12 cellular contexts compared by ENCODE assay signal in genomic region chr22:45320326-45320976, GRCh38. TPM values are rescaled to one million over a fixed set of nuclear protein-coding genes. Genes with fewer than 3 reads are reported as not detected.
A peak's percentile ranks its signal among the peaks of the same experiment; 100 is the strongest.
DNase-seq lines count a peak whose midpoint lies in the region; ATAC-seq and TF ChIP-seq lines count a peak whose summit lies in the region.
"Had no signal": no experiment of that assay in that cellular context is flagged by ENCODE, and none has a peak within 500 bp of the region (broad histone marks: within the 10 kb centered on the region; RNA-seq: fewer than 3 reads in every experiment).

No MANE protein-coding gene starts in this region.

- peaks cover 79% of the 10 kb centered on the region for H3K4me1 Mint-ChIP-seq in activated CD8-positive, alpha-beta T cell treated with anti-CD3 and anti-CD28 coated beads, Interleukin-2, amount 10 ng/mL, durations not matched to agents 7 days and 5 days (ENCODE audit: low read depth)
- H3K4me1 Mint-ChIP-seq in stimulated activated effector memory CD8-positive, alpha-beta T cell treated with anti-CD3 and anti-CD28 coated beads, Interleukin-12 subunit alpha, Interleukin-12 subunit beta, amount 100 ng/mL, for 72 hours = peaks cover 60% of the 10 kb centered on the region

- peaks cover 41% of the 10 kb centered on the region for H3K36me3 Mint-ChIP-seq in activated CD8-positive, alpha-beta T cell treated with anti-CD3 and anti-CD28 coated beads, Interleukin-2, amount 10 ng/mL, durations not matched to agents 7 days and 5 days (ENCODE audit: low read depth)
- H3K36me3 Mint-ChIP-seq in stimulated activated effector memory CD8-positive, alpha-beta T cell treated with anti-CD3 and anti-CD28 coated beads, Interleukin-12 subunit alpha, Interleukin-12 subunit beta, amount 100 ng/mL, for 72 hours = peaks cover 56% of the 10 kb centered on the region

- peak overlapping the region; percentile 99 for H3K27ac Mint-ChIP-seq in activated CD8-positive, alpha-beta T cell treated with anti-CD3 and anti-CD28 coated beads, Interleukin-2, amount 10 ng/mL, durations not matched to agents 7 days and 5 days
- H3K27ac Mint-ChIP-seq in stimulated activated effector memory CD8-positive, alpha-beta T cell treated with anti-CD3 and anti-CD28 coated beads, Interleukin-12 subunit alpha, Interleukin-12 subunit beta, amount 100 ng/mL, for 72 hours = peak overlapping the region; percentile 98

- H3K4me3 ChIP-seq in gastroesophageal sphincter = no peak overlapping the region

- H3K4me1 ChIP-seq in gastroesophageal sphincter = peaks cover 0 to 48% (median 29%) of the 10 kb centered on the region in 3 donors

- no peaks in the 10 kb centered on the region for H3K27me3 Mint-ChIP-seq in activated CD8-positive, alpha-beta T cell treated with anti-CD3 and anti-CD28 coated beads, Interleukin-2, amount 10 ng/mL, durations not matched to agents 7 days and 5 days (ENCODE audit: low read depth)

- no peak for TF ChIP-seq EP300 in gastroesophageal sphincter (IDR thresholded peaks at IDR 0.05)

- peak overlapping the region; percentile 85 to 96 (median 86) for H3K27ac ChIP-seq in gastroesophageal sphincter

- CTCF ChIA-PET in activated CD8-positive, alpha-beta T cell treated with anti-CD3 and anti-CD28 coated beads, Interleukin-2, amount 10 ng/mL, durations not matched to agents 7 days and 5 days (lab: Charles Lee) = no interaction called here

- POLR2A ChIA-PET in activated CD8-positive, alpha-beta T cell treated with anti-CD3 and anti-CD28 coated beads, Interleukin-2, amount 10 ng/mL, durations not matched to agents 7 days and 5 days (lab: Charles Lee) = no interaction called here

- no peak overlapping the region for H3K4me3 Mint-ChIP-seq in activated CD8-positive, alpha-beta T cell treated with anti-CD3 and anti-CD28 coated beads, Interleukin-2, amount 10 ng/mL, durations not matched to agents 7 days and 5 days
- H3K4me3 Mint-ChIP-seq in stimulated activated effector memory CD8-positive, alpha-beta T cell treated with anti-CD3 and anti-CD28 coated beads, Interleukin-12 subunit alpha, Interleukin-12 subunit beta, amount 100 ng/mL, for 72 hours = peak overlapping the region; percentile 71

- TF ChIP-seq CTCF in gastroesophageal sphincter (IDR thresholded peaks at IDR 0.05) = no peak

- peaks cover 0 to 36% of the 10 kb centered on the region in 2 donors for H3K36me3 ChIP-seq in gastroesophageal sphincter

- 62 to 82% methylated on average over 7 to 8 of the region's 10 CpGs for WGBS in gastroesophageal sphincter (ENCODE audit: low coverage in 1 of 2), 2 donors

- no peak for TF ChIP-seq POLR2A in gastroesophageal sphincter (IDR thresholded peaks at IDR 0.05)

- no peaks in the 10 kb centered on the region for H3K9me3 Mint-ChIP-seq in activated CD8-positive, alpha-beta T cell treated with anti-CD3 and anti-CD28 coated beads, Interleukin-2, amount 10 ng/mL, durations not matched to agents 7 days and 5 days (ENCODE audit: insufficient read depth)
- no peaks in the 10 kb centered on the region for H3K9me3 Mint-ChIP-seq in stimulated activated effector memory CD8-positive, alpha-beta T cell treated with anti-CD3 and anti-CD28 coated beads, Interleukin-12 subunit alpha, Interleukin-12 subunit beta, amount 100 ng/mL, for 72 hours

- no peaks in the 10 kb centered on the region for H3K27me3 ChIP-seq in gastroesophageal sphincter

- DNase-seq in HCEC 1CT = peak; percentile 19
- DNase-seq in activated CD8-positive, alpha-beta T cell treated with anti-CD3 and anti-CD28 coated beads, Interleukin-2, amount 10 ng/mL, durations not matched to agents 7 days and 5 days = no peak
- no peak for DNase-seq in stimulated activated effector memory CD8-positive, alpha-beta T cell treated with anti-CD3 and anti-CD28 coated beads, Interleukin-12 subunit alpha, Interleukin-12 subunit beta, amount 100 ng/mL, for 72 hours (ENCODE audit: low spot score in 2 of 2)
- DNase-seq in kidney tubule cell (ENCODE audit: low spot score) = no peak
- DNase-seq in HuH-7.5 (ENCODE audit: low spot score) = no peak
- DNase-seq: dermis blood vessel endothelial cell, DMS79, substantia nigra had no signal

- ATAC-seq in activated CD8-positive, alpha-beta T cell treated with anti-CD3 and anti-CD28 coated beads, Interleukin-2, amount 10 ng/mL, durations not matched to agents 7 days and 5 days = no peak
- ATAC-seq in gastroesophageal sphincter = peak; percentile 20
- ATAC-seq in stimulated activated effector memory CD8-positive, alpha-beta T cell treated with anti-CD3 and anti-CD28 coated beads, Interleukin-12 subunit alpha, Interleukin-12 subunit beta, amount 100 ng/mL, for 72 hours = no peak
- no peak for ATAC-seq in HG03571 (IDR thresholded peaks at IDR 0.05; ENCODE audit: unreplicated experiment)

- no peaks in the 10 kb centered on the region for H3K9me3 ChIP-seq in gastroesophageal sphincter

RNA-seq across cellular contexts. Expression of gene FAM118A, which starts 10.7 kb away (rescaled TPM):
- 10 to 100 TPM; 50.6 to 50.7 TPM for total RNA-seq in activated CD8-positive, alpha-beta T cell treated with anti-CD3 and anti-CD28 coated beads, Interleukin-2, amount 10 ng/mL, durations not matched to agents 7 days and 5 days
- 10 to 100 TPM; 17.4 to 82.9 (median 29.6) TPM for total RNA-seq in gastroesophageal sphincter

RNA-seq across cellular contexts. Expression of gene UPK3A, which starts 35.7 kb away (rescaled TPM):
- total RNA-seq in activated CD8-positive, alpha-beta T cell treated with anti-CD3 and anti-CD28 coated beads, Interleukin-2, amount 10 ng/mL, durations not matched to agents 7 days and 5 days = not detected
- total RNA-seq in gastroesophageal sphincter = not detected
- total RNA-seq: dermis blood vessel endothelial cell; myocyte; T-helper 1 cell treated with Interleukin-12 subunit alpha and Interleukin-12 subunit beta and Interleukin-4 antibody, amounts not matched to agents 30 ng/mL and 1 ng/mL, for 36 hours had no signal
